Comparison of ENCODE assay signal across 1 cellular context in the genomic region with DNA sequence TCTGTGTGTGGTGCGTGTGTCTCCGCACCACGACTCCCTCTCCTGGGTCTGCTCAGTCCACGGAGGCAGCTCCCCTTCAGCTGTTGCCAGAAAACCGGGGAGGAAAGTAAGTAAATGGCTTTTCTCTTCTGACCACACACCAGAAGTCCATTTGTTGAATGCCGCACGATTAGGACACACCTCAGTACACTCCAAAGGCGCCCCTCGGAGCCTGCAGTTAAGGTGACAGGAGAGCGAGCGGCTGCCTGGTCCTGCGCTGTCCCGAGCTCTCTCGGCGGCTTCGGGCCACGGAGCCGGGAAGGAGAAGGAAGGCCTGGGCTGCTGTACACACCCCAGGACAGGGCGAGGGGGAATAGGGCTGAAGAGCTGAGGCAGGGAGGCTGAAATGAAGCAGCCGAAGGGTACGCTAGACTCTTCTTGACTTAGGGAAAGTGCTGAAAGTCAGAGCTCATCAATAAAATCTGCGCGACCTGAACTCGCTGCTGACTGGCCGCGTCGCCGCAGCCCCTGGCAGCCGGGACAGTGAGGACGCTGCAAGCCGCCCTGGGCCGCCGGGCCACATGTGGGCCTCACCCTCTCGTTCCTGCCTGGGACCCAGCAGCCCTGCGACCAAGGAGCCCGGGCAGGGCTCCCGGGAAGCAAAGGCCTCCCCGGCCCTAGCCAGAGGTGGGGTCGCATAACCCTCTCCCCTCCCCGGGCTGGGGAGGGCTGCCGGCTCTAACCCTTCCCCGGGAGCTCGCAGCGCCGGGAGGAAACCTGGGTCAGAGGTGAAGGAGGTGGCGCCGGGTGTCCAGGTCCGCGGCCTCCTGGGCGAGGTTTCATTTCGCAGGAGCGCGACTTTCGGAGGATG.
TF ChIP-seq lines count a peak whose summit lies in the region.

No MANE protein-coding gene starts in this region.

TF ChIP-seq in HepG2, 621 proteins besides CTCF, POLR2A, EP300 and RAD21 (continued from another document and continues in another):
- TF ChIP-seq ZNF687 (CRISPR knock-in tag; IDR thresholded peaks at IDR 0.05) (peak; percentile 30), HNRNPH1 (optimal IDR thresholded peaks at IDR 0.05; ENCODE audit: low read depth, low read length) (no peak), SAP130 (CRISPR knock-in tag; IDR thresholded peaks at IDR 0.05; ENCODE audit: low read depth) (no peak), LRRFIP1 (CRISPR knock-in tag; conservative IDR thresholded peaks at IDR 0.05) (no peak), ZBTB37 (CRISPR knock-in tag; IDR thresholded peaks at IDR 0.05) (no peak), PHF21A (CRISPR knock-in tag; IDR thresholded peaks at IDR 0.05) (no peak), PCBP1 (IDR thresholded peaks at IDR 0.05; ENCODE audit: borderline replicate concordance, low read depth, low read length) (no peak), CSRNP1 (CRISPR knock-in tag; IDR thresholded peaks at IDR 0.05) (no peak), ZNF792 (CRISPR knock-in tag; IDR thresholded peaks at IDR 0.05) (no peak), ZNF747 (CRISPR knock-in tag; IDR thresholded peaks at IDR 0.05; ENCODE audit: borderline replicate concordance) (no peak), ZNF484 (CRISPR knock-in tag; IDR thresholded peaks at IDR 0.05; ENCODE audit: borderline replicate concordance, low read depth) (no peak), GMEB1 (CRISPR knock-in tag; IDR thresholded peaks at IDR 0.05; ENCODE audit: borderline replicate concordance) (no peak), ZFY (CRISPR knock-in tag; IDR thresholded peaks at IDR 0.05) (peak; percentile 52; the same call in 1 of the 2 replicates), KDM6A (CRISPR knock-in tag; IDR thresholded peaks at IDR 0.05; ENCODE audit: low read depth) (no peak), SOX6 (IDR thresholded peaks at IDR 0.05) (no peak), SOX6 (CRISPR knock-in tag; IDR thresholded peaks at IDR 0.05) (no peak), PHF20 (CRISPR knock-in tag; IDR thresholded peaks at IDR 0.05) (no peak), ZNF800 (CRISPR knock-in tag; IDR thresholded peaks at IDR 0.05) (peak; percentile 84; the same call in 1 of the 2 replicates), NFE2L1 (CRISPR knock-in tag; IDR thresholded peaks at IDR 0.05; ENCODE audit: borderline replicate concordance) (no peak), ZNF768 (CRISPR knock-in tag; IDR thresholded peaks at IDR 0.05) (no peak), HNRNPLL (IDR thresholded peaks at IDR 0.05; ENCODE audit: low read depth, low read length, poor library complexity, severe bottlenecking) (peak; percentile 49), PRDM10 (CRISPR knock-in tag; IDR thresholded peaks at IDR 0.05; ENCODE audit: low read depth) (no peak), ZNF367 (CRISPR knock-in tag; IDR thresholded peaks at IDR 0.05; ENCODE audit: borderline replicate concordance) (no peak), NR2F2 (IDR thresholded peaks at IDR 0.05; ENCODE audit: borderline replicate concordance, low read depth) (no peak), FOSL1 (CRISPR knock-in tag; IDR thresholded peaks at IDR 0.05; ENCODE audit: borderline replicate concordance) (no peak), YEATS2 (CRISPR knock-in tag; IDR thresholded peaks at IDR 0.05; ENCODE audit: borderline replicate concordance) (no peak)
- TF ChIP-seq, protein P1, sequence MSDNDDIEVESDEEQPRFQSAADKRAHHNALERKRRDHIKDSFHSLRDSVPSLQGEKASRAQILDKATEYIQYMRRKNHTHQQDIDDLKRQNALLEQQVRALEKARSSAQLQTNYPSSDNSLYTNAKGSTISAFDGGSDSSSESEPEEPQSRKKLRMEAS (IDR thresholded peaks at IDR 0.05), result 0 out of 2 replicates have a peak, but pooled peaks have one; percentile 30
- TF ChIP-seq, protein P2, sequence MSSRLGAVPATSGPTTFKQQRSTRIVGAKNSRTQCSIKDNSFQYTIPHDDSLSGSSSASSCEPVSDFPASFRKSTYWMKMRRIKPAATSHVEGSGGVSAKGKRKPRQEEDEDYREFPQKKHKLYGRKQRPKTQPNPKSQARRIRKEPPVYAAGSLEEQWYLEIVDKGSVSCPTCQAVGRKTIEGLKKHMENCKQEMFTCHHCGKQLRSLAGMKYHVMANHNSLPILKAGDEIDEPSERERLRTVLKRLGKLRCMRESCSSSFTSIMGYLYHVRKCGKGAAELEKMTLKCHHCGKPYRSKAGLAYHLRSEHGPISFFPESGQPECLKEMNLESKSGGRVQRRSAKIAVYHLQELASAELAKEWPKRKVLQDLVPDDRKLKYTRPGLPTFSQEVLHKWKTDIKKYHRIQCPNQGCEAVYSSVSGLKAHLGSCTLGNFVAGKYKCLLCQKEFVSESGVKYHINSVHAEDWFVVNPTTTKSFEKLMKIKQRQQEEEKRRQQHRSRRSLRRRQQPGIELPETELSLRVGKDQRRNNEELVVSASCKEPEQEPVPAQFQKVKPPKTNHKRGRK (CRISPR knock-in tag; IDR thresholded peaks at IDR 0.05), result no peak
- TF ChIP-seq, protein P3, sequence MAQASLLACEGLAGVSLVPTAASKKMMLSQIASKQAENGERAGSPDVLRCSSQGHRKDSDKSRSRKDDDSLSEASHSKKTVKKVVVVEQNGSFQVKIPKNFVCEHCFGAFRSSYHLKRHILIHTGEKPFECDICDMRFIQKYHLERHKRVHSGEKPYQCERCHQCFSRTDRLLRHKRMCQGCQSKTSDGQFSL (CRISPR knock-in tag; IDR thresholded peaks at IDR 0.05), result no peak
